Comparison of ENCODE assay signal across 1 cellular context in genomic region chr4:123602007-123602406, GRCh38.
TF ChIP-seq lines count a peak whose summit lies in the region.

No MANE protein-coding gene starts in this region.

TF ChIP-seq in GM23338, 12 proteins besides CTCF, POLR2A, EP300 and RAD21:
- no peak for TF ChIP-seq REST (IDR thresholded peaks at IDR 0.05; ENCODE audit: unreplicated experiment)
- TF ChIP-seq EZH2 (IDR thresholded peaks at IDR 0.05; ENCODE audit: low read depth, unreplicated experiment), result no peak
- no peak for TF ChIP-seq ZNF331 (CRISPR knock-in tag; IDR thresholded peaks at IDR 0.05; ENCODE audit: low read depth)
